16 cellular contexts compared by ENCODE assay signal in the genomic region with DNA sequence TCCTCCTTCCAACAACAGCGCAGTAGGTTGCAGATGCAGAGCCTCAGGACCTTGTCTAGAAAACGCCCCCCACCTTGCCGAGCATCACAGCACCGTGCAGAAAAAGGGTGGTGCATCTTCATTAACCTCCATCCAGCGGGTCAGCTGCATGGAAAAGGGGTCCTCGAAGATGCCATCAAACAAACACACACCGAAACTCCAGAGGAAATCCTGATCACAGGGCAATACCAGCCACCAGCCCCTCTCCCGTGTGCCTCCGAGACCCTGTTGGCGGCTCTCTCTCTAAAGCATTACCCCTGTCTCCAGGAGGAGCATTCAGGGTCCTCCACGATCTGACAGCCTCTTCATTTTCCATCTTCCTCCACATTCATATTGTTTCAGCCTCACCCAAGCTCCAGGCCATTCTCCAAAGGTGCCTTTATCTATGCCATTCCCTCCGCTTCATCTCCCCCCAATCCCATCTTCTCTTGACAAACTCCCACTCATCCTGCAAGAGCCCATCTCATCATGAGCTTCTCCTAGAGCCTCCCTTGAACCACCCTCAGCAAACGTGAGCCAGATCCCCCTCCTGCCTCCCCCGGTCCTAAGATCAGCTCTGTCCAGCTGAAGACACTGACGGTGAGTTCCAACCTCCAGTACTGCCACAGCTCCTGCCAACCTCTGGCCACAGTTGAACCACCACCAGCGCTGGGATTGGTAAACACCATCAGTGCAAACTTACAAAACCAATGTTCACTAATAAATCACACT.
A peak's percentile ranks its signal among the peaks of the same experiment; 100 is the strongest.
DNase-seq lines count a peak whose midpoint lies in the region; ATAC-seq and TF ChIP-seq lines count a peak whose summit lies in the region.
"Had no signal": no experiment of that assay in that cellular context is flagged by ENCODE, and none has a peak within 500 bp of the region (broad histone marks: within the 10 kb centered on the region; RNA-seq: fewer than 3 reads in every experiment).

No MANE protein-coding gene starts in this region.

- CTCF ChIA-PET in CD8-positive, alpha-beta memory T cell (lab: Charles Lee): no interaction called here

- intact Hi-C loops in sigmoid colon (cut with DNase I): no loop called here

- DNase-seq in GM23338 (ENCODE audit: low spot score) (no peak), mesenteric fat pad (ENCODE audit: low spot score) (peak; percentile 51), sigmoid colon (peak; percentile 25), H9 (no peak)
- DNase-seq in activated CD8-positive, alpha-beta memory T cell treated with anti-CD3 and anti-CD28 coated beads, Interleukin-2, amount 50 U/mL, for 48 hours: peak; percentile 34
- DNase-seq in CD8-positive, alpha-beta memory T cell: no peak
- no peak for DNase-seq in activated CD4-positive, alpha-beta T cell treated with anti-CD3 and anti-CD28 coated beads, Interleukin-2, amount 50 U/mL, for 48 hours
- DNase-seq: C1 segment of cervical spinal cord; CD4-positive, alpha-beta memory T cell; COR-L47; DMS153; DMS79 treated with DMSO at 0.1 percent for 48 hours; EL; GDM1 had no signal

- peaks cover 17% of the 10 kb centered on the region for H3K4me1 ChIP-seq in GM23338 (ENCODE audit: insufficient read depth)
- no peaks in the 10 kb centered on the region for H3K4me1 ChIP-seq in sigmoid colon
- H3K4me1 ChIP-seq in H9 (ENCODE audit: insufficient read depth, low read length): no peaks in the 10 kb centered on the region; the same call in 1 of the 2 replicates
- H3K4me1 ChIP-seq in CD8-positive, alpha-beta memory T cell (ENCODE audit: insufficient read depth, low read length): no peaks in the 10 kb centered on the region

- no peak overlapping the region for H3K9ac ChIP-seq in H9 (ENCODE audit: extremely low read depth, insufficient read length, low read length)

- H4K8ac ChIP-seq in H9 (replicated peaks; ENCODE audit: insufficient read length, low read depth, low read length): no peak overlapping the region

- TF ChIP-seq EP300 in sigmoid colon (IDR thresholded peaks at IDR 0.05): no peak

- H3K79me2 ChIP-seq in GM23338 (replicated peaks; ENCODE audit: insufficient read depth) (no peaks in the 10 kb centered on the region), H9 (ENCODE audit: insufficient read depth, low read length) (no peaks in the 10 kb centered on the region)

- H3K9me3 ChIP-seq in sigmoid colon (no peaks in the 10 kb centered on the region), H9 (ENCODE audit: control insufficient read depth, low read depth, low read length) (no peaks in the 10 kb centered on the region)
- H3K9me3 ChIP-seq in CD8-positive, alpha-beta memory T cell (ENCODE audit: low read length): no peaks in the 10 kb centered on the region

- H3K18ac ChIP-seq in H9 (ENCODE audit: insufficient read length, low read depth, low read length): no peak overlapping the region

- H4K5ac ChIP-seq in H9 (ENCODE audit: insufficient read length, low read depth, low read length): no peak overlapping the region

- no peak for TF ChIP-seq POLR2A in sigmoid colon (IDR thresholded peaks at IDR 0.05)

- H2AK5ac ChIP-seq in H9 (ENCODE audit: insufficient read length, low read length): no peak overlapping the region

- H2BK120ac ChIP-seq in H9 (ENCODE audit: low read depth, low read length, poor library complexity, severe bottlenecking): no peak overlapping the region

- H3F3A ChIP-seq in GM23338 (replicated peaks; ENCODE audit: low read depth): no peaks in the 10 kb centered on the region

- no peak overlapping the region for H3K23ac ChIP-seq in H9 (ENCODE audit: insufficient read length, low read depth, low read length)

- no peaks in the 10 kb centered on the region for H3K23me2 ChIP-seq in H9 (ENCODE audit: insufficient read length, low read depth, low read length, poor library complexity, severe bottlenecking)

- H2BK5ac ChIP-seq in H9 (ENCODE audit: insufficient read length, low read length): no peak overlapping the region

- H3K9me3 Mint-ChIP-seq in GM23338: no peaks in the 10 kb centered on the region
- H3K9me3 Mint-ChIP-seq in H9: no peaks in the 10 kb centered on the region
- no peaks in the 10 kb centered on the region for H3K9me3 Mint-ChIP-seq in CD8-positive, alpha-beta memory T cell

- H2AFZ ChIP-seq in GM23338 (0 out of 2 replicates have a peak overlapping the region, but pooled peaks have one; percentile 14), H9 (ENCODE audit: low read length) (no peak overlapping the region)

- no peak for ATAC-seq in GM23338
- ATAC-seq: HCT116 had no signal

- no peak overlapping the region for H2BK12ac ChIP-seq in H9 (ENCODE audit: insufficient read length, low read depth, low read length)

- H3K27me3 Mint-ChIP-seq in GM23338 (ENCODE audit: insufficient read depth, low read depth, poor library complexity) (peaks cover 3% of the 10 kb centered on the region), H9 (ENCODE audit: low read depth) (no peaks in the 10 kb centered on the region; the same call in none of the 2 replicates)
- no peaks in the 10 kb centered on the region for H3K27me3 Mint-ChIP-seq in CD8-positive, alpha-beta memory T cell
- H3K27me3 Mint-ChIP-seq: B cell; CD4-positive, alpha-beta memory T cell had no signal

- TF ChIP-seq CTCF in GM23338 (conservative IDR thresholded peaks at IDR 0.05; ENCODE audit: low read depth in 2 of 2) (no peak), sigmoid colon (IDR thresholded peaks at IDR 0.05) (no peak), H9 (conservative IDR thresholded peaks at IDR 0.05) (no peak)

- H3K4me3 ChIP-seq in GM23338: no peak overlapping the region
- no peak overlapping the region for H3K4me3 ChIP-seq in sigmoid colon
- no peak overlapping the region for H3K4me3 ChIP-seq in CD8-positive, alpha-beta memory T cell (ENCODE audit: low read length)

- no peaks in the 10 kb centered on the region for H3K79me1 ChIP-seq in H9 (ENCODE audit: insufficient read depth, low read depth, low read length, poor library complexity, severe bottlenecking)

- no peak overlapping the region for H3K14ac ChIP-seq in H9 (ENCODE audit: insufficient read depth, low read length)

- 82 to 83% methylated on average over 16 of the region's 16 CpGs for WGBS in sigmoid colon, 2 donors
- WGBS in H9 (ENCODE audit: extremely low coverage, insufficient read length, low lambda C conversion rate): no CpG with 5 or more reads among the region's 16 CpGs

- no peak overlapping the region for H4K91ac ChIP-seq in H9 (ENCODE audit: insufficient read length, low read depth, low read length)

- H3K27ac ChIP-seq in GM23338 (ENCODE audit: low read depth) (no peak overlapping the region), sigmoid colon (no peak overlapping the region), H9 (ENCODE audit: insufficient read length, low read depth, low read length) (no peak overlapping the region)
- no peak overlapping the region for H3K27ac ChIP-seq in CD8-positive, alpha-beta memory T cell (ENCODE audit: low read depth, low read length)

- H3T11ph ChIP-seq in H9 (ENCODE audit: low read length): no peak overlapping the region

- no peak overlapping the region for H3K4me2 ChIP-seq in GM23338
- H3K4me2 ChIP-seq in H9 (ENCODE audit: insufficient read depth, insufficient read length, low read length): no peak overlapping the region

- POLR2A ChIA-PET in CD8-positive, alpha-beta memory T cell (lab: Charles Lee): no interaction called here

- H3K36me3 Mint-ChIP-seq in GM23338 (ENCODE audit: low read depth) (no peaks in the 10 kb centered on the region), H9 (ENCODE audit: insufficient read depth in 1 of 3, low read depth in 3 of 3) (no peaks in the 10 kb centered on the region)
- H3K36me3 Mint-ChIP-seq in CD8-positive, alpha-beta memory T cell: peaks cover 0 to 6% (median 0%) of the 10 kb centered on the region in 3 donors
- H3K36me3 Mint-ChIP-seq: CD4-positive, alpha-beta memory T cell had no signal

- H3K27me3 ChIP-seq in GM23338 (ENCODE audit: insufficient read depth) (no peaks in the 10 kb centered on the region), sigmoid colon (no peaks in the 10 kb centered on the region), H9 (ENCODE audit: insufficient read depth, low read length) (no peaks in the 10 kb centered on the region)
- no peaks in the 10 kb centered on the region for H3K27me3 ChIP-seq in CD8-positive, alpha-beta memory T cell (ENCODE audit: insufficient read depth, low read length, poor library complexity, severe bottlenecking)

- no peaks in the 10 kb centered on the region for H4K20me1 ChIP-seq in GM23338 (replicated peaks; ENCODE audit: insufficient read depth)
- no peaks in the 10 kb centered on the region for H4K20me1 ChIP-seq in H9 (ENCODE audit: control insufficient read depth, insufficient read depth, insufficient read length)

- no peak overlapping the region for H2BK15ac ChIP-seq in H9 (ENCODE audit: low read depth, low read length)

- no peak overlapping the region for H3K56ac ChIP-seq in H9 (ENCODE audit: insufficient read length, low read depth, low read length)

- H3K4me1 Mint-ChIP-seq in GM23338 (peaks cover 19% of the 10 kb centered on the region), H9 (peaks cover 9 to 15% of the 10 kb centered on the region in 2 experiments)
- peaks cover 0 to 7% (median 6%) of the 10 kb centered on the region in 3 donors for H3K4me1 Mint-ChIP-seq in CD8-positive, alpha-beta memory T cell
- H3K4me1 Mint-ChIP-seq: B cell had no signal

- no peak overlapping the region for H3K27ac Mint-ChIP-seq in GM23338
- H3K27ac Mint-ChIP-seq in H9: no peak overlapping the region
- no peak overlapping the region for H3K27ac Mint-ChIP-seq in CD8-positive, alpha-beta memory T cell
- H3K27ac Mint-ChIP-seq: B cell; CD4-positive, alpha-beta memory T cell had no signal

- H3K4me3 Mint-ChIP-seq in GM23338 (no peak overlapping the region), H9 (no peak overlapping the region)
- no peak overlapping the region for H3K4me3 Mint-ChIP-seq in CD8-positive, alpha-beta memory T cell
- H3K4me3 Mint-ChIP-seq: B cell; CD4-positive, alpha-beta memory T cell had no signal

- no peak overlapping the region for H3K4ac ChIP-seq in H9 (ENCODE audit: low read depth, low read length)

- no peaks in the 10 kb centered on the region for H3K36me3 ChIP-seq in GM23338 (ENCODE audit: insufficient read depth)
- H3K36me3 ChIP-seq in sigmoid colon: no peaks in the 10 kb centered on the region
- no peaks in the 10 kb centered on the region for H3K36me3 ChIP-seq in CD8-positive, alpha-beta memory T cell (ENCODE audit: insufficient read depth, low read length)

- no peaks in the 10 kb centered on the region for H3K9me2 ChIP-seq in GM23338 (ENCODE audit: insufficient read depth)

- no peak overlapping the region for H2BK20ac ChIP-seq in H9 (ENCODE audit: low read depth, low read length, poor library complexity, severe bottlenecking)

TF ChIP-seq in GM23338, 12 proteins besides CTCF, POLR2A, EP300 and RAD21 (continues in another document):
- TF ChIP-seq EZH2 (IDR thresholded peaks at IDR 0.05; ENCODE audit: low read depth, unreplicated experiment): no peak
- no peak for TF ChIP-seq ZNF114 (CRISPR knock-in tag; IDR thresholded peaks at IDR 0.05)
- no peak for TF ChIP-seq NANOG (IDR thresholded peaks at IDR 0.05; ENCODE audit: borderline replicate concordance)
- TF ChIP-seq CREB1 (CRISPR knock-in tag; IDR thresholded peaks at IDR 0.05; ENCODE audit: low read depth): no peak

Comparison
In these comparisons a context has a peak if more than half of its experiments do, and no peak if none do; other contexts are left out.
1. DNase-seq: peak in activated CD8-positive, alpha-beta memory T cell treated with anti-CD3 and anti-CD28 coated beads, Interleukin-2, amount 50 U/mL, for 48 hours (single experiment), mesenteric fat pad (single experiment) and sigmoid colon (single experiment); none in GM23338 (single experiment), H9 (single experiment), CD8-positive, alpha-beta memory T cell (0 of 5) and activated CD4-positive, alpha-beta T cell treated with anti-CD3 and anti-CD28 coated beads, Interleukin-2, amount 50 U/mL, for 48 hours (0 of 2).